ENCODE assay signal across 8 cellular contexts in the genomic region with DNA sequence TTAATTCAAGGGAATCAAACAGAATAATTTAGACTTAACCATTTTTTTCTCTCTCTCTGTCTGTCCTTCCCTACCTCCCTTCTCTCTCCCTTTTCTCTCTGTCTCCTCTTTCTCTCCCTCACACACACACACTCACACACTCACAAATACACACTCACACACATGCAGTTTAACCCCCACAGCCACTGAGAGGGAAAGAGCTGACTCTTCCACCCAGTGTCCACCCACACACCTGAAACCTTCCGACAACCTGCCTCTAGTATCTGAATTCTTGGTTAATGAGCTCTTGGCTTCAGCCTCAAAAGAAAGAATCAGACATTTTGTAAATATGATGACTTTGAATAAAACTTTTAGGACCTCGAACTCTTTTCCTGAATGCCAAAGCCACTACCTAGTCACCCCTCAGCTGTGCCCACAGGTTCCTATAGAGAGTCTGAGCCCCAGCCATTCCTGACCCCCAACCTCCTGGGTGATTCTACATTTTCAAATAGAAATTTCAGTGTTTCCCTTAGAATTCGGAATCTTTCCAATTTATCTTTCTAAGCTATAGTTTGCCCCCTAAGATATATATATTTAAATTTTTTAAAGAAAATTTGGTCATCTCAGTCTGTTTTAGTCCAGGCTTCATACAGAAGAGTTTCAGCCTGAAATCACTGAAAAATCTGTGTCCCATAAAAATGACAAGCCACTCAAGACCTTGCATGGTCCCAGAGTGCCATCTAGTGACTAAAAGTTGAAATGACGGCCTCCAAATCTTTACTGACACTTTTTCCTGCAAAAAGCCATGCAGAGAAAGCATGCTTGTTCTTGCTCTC.
DNase-seq lines count a peak whose midpoint lies in the region; ATAC-seq and TF ChIP-seq lines count a peak whose summit lies in the region.

No MANE protein-coding gene starts in this region.

- H3K4me1 Mint-ChIP-seq in osteocyte (ENCODE audit: unreplicated experiment), result peaks cover 20% of the 10 kb centered on the region

- H3K4me3 ChIP-seq in cardiac muscle cell (no peak overlapping the region), HL-60 (replicated peaks; ENCODE audit: insufficient read depth, low read length) (no peak overlapping the region), esophagus muscularis mucosa (no peak overlapping the region)

- TF ChIP-seq CTCF in cardiac muscle cell (IDR thresholded peaks at IDR 0.05; ENCODE audit: low read depth, low read length) (peak; percentile 80), HL-60 (IDR thresholded peaks at IDR 0.05; ENCODE audit: insufficient read depth, low read length) (peak; percentile 14), RWPE1 (conservative IDR thresholded peaks at IDR 0.05; ENCODE audit: low read depth) (peak; percentile 83), esophagus muscularis mucosa (IDR thresholded peaks at IDR 0.05) (peak in 2 of 3 experiments; percentile 24 to 35), osteocyte (IDR thresholded peaks at IDR 0.05) (peak; percentile 85)

- H3K4me1 ChIP-seq in cardiac muscle cell (ENCODE audit: low read depth), result no peaks in the 10 kb centered on the region
- H3K4me1 ChIP-seq in esophagus muscularis mucosa, result no peaks in the 10 kb centered on the region

- H3K36me3 ChIP-seq in cardiac muscle cell (no peaks in the 10 kb centered on the region), esophagus muscularis mucosa (no peaks in the 10 kb centered on the region)

- H3K27me3 ChIP-seq in cardiac muscle cell, result no peaks in the 10 kb centered on the region
- H3K27me3 ChIP-seq in HL-60 (ENCODE audit: insufficient read depth, poor library complexity, severe bottlenecking), result no peaks in the 10 kb centered on the region
- peaks cover 0 to 9% (median 0%) of the 10 kb centered on the region in 4 donors for H3K27me3 ChIP-seq in esophagus muscularis mucosa

- 55% methylated on average over 4 of the region's 4 CpGs for WGBS in esophagus muscularis mucosa

- H3K27ac ChIP-seq in cardiac muscle cell, result no peak overlapping the region
- H3K27ac ChIP-seq in HL-60 (replicated peaks), result no peak overlapping the region
- H3K27ac ChIP-seq in RWPE1, result no peak overlapping the region
- no peak overlapping the region for H3K27ac ChIP-seq in esophagus muscularis mucosa (replicated peaks in 1 of 4)

- DNase-seq in cardiac muscle cell (ENCODE audit: low read depth in 1 of 2, low spot score in 1 of 2) (peak; percentile 51 to 66), left ventricle myocardium superior (no peak), HL-60 (ENCODE audit: low read depth in 1 of 2, low spot score in 1 of 2) (peak in 1 of 2 experiments; percentile 1), RWPE1 (ENCODE audit: low spot score) (peak; percentile 14), esophagus muscularis mucosa (ENCODE audit: extremely low spot score) (no peak), osteocyte (ENCODE audit: extremely low spot score, unreplicated experiment) (no peak)

- no peaks in the 10 kb centered on the region for H3K36me3 Mint-ChIP-seq in osteocyte (ENCODE audit: unreplicated experiment)

- no peak overlapping the region for H3K4me3 Mint-ChIP-seq in osteocyte (ENCODE audit: unreplicated experiment)

- POLR2A ChIA-PET in RWPE1 (lab: Yijun Ruan, JAX; ENCODE audit: low non-redundant PET), result no interaction called here

- H3K9me3 ChIP-seq in cardiac muscle cell (ENCODE audit: low read depth), result no peaks in the 10 kb centered on the region
- H3K9me3 ChIP-seq in esophagus muscularis mucosa, result no peaks in the 10 kb centered on the region

- ATAC-seq in left ventricle myocardium superior (no peak), GM19328 (IDR thresholded peaks at IDR 0.05; ENCODE audit: unreplicated experiment) (no peak), HG03565 (IDR thresholded peaks at IDR 0.05; ENCODE audit: unreplicated experiment) (no peak)

- peaks cover 38% of the 10 kb centered on the region for H3K27me3 Mint-ChIP-seq in osteocyte (ENCODE audit: unreplicated experiment)

- no peak for TF ChIP-seq POLR2A in esophagus muscularis mucosa (IDR thresholded peaks at IDR 0.05; ENCODE audit: low read depth)

- H3K9me3 Mint-ChIP-seq in osteocyte (ENCODE audit: unreplicated experiment), result no peaks in the 10 kb centered on the region

- H3K27ac Mint-ChIP-seq in osteocyte (ENCODE audit: unreplicated experiment), result no peak overlapping the region

- intact Hi-C loops in left ventricle myocardium superior (cut with micrococcal nuclease), result loop anchor here (5.0 kb wide), 1 partner anchor 483 kb away; no protein-coding TSS in a partner anchor
- intact Hi-C loops in esophagus muscularis mucosa (cut with DNase I), result no loop called here

- CTCF ChIA-PET in RWPE1 (lab: Yijun Ruan, JAX), result interaction anchor here (0.6 to 1.7 kb wide), 5 partner anchors 240 to 408 kb away, joined by 3 to 6 read pairs (median 4); no protein-coding TSS in a partner anchor

- no peak for TF ChIP-seq EP300 in esophagus muscularis mucosa (IDR thresholded peaks at IDR 0.05)

Comparison
In these comparisons a context has a peak if more than half of its experiments do, and no peak if none do; other contexts are left out.
1. DNase-seq: peak in cardiac muscle cell (2 of 2) and RWPE1 (single experiment); none in left ventricle myocardium superior (single experiment), esophagus muscularis mucosa (single experiment) and osteocyte (single experiment).
2. CTCF ChIP-seq: peak in every context shown above with its lines; median percentile 85 in osteocyte; 83 in RWPE1; 80 in cardiac muscle cell; 30 in esophagus muscularis mucosa; 14 in HL-60.